ENCODE assay signal across 22 cellular contexts in the genomic region with DNA sequence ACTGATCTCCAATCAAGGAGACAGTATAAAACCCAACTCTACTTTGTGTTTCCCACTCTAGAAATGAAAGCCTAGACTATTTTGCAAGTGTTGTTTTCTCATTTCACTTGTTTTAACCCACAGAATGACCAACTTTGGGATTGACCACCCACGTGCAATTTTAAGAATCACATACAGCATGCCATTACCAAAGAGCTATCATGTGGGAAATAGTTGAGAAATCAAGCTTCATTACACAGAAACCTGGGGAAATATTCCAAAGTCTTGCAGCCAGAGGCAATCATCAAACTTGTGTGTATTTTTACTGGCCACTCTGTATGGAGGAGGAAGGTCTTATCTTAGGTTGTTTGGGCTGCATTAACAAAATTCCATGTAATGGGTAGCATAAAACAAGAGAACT.
"Had no signal": no experiment of that assay in that cellular context is flagged by ENCODE, and none has a peak within 500 bp of the region (broad histone marks: within the 10 kb centered on the region; RNA-seq: fewer than 3 reads in every experiment).

No MANE protein-coding gene starts in this region.

- H3K9ac ChIP-seq: parathyroid adenoma had no signal

- H3K36me3 ChIP-seq: esophagus squamous epithelium, neutrophil, right atrium auricular region, sigmoid colon, spleen, tibial artery had no signal

- H3K27ac ChIP-seq: coronary artery, esophagus squamous epithelium, neutrophil, parathyroid adenoma, right atrium auricular region, sigmoid colon, skin epidermis, spleen, testis, tibial artery had no signal

- ATAC-seq: left lobe of liver; mucosa of descending colon; natural killer cell treated with Interleukin-12 subunit alpha and Interleukin-12 subunit beta and Interleukin-15 and Interleukin-18, amount 100 ng/mL, for 72 hours; stimulated activated naive B cell treated with anti-CD40 and anti-IgM and Interleukin-4, amounts not matched to agents 10 μg/mL and 1 μg/mL and 100 μg/mL, for 72 hours had no signal

- H2AFZ ChIP-seq: parathyroid adenoma had no signal

- DNase-seq: dermis blood vessel endothelial cell; effector memory CD4-positive, alpha-beta T cell; erythroblast; esophagus squamous epithelium; hypothalamus; immature natural killer cell; mucosa of descending colon; naive B cell; sigmoid colon; spleen; stimulated activated CD4-positive, alpha-beta T cell treated with anti-CD3 and anti-CD28 coated beads, Interleukin-4, amount 100 ng/mL, for 4 hours; stimulated activated naive B cell treated with anti-CD40 and anti-IgM and Interleukin-4, amounts not matched to agents 10 μg/mL and 1 μg/mL and 100 μg/mL, for 72 hours; testis; tibial artery had no signal

- H3K79me2 ChIP-seq: parathyroid adenoma had no signal

- H3K4me3 ChIP-seq: coronary artery, esophagus squamous epithelium, lung, mucosa of descending colon, right atrium auricular region, sigmoid colon, skin epidermis, spleen, testis, tibial artery had no signal

- H3K9me3 ChIP-seq: esophagus squamous epithelium, mucosa of descending colon, neutrophil, right atrium auricular region, sigmoid colon, testis, tibial artery had no signal

- H3K4me1 ChIP-seq: esophagus squamous epithelium, parathyroid adenoma, right atrium auricular region, sigmoid colon, spleen, testis, tibial artery had no signal

- H3K27me3 ChIP-seq: esophagus squamous epithelium, neutrophil, right atrium auricular region, sigmoid colon, spleen, testis, tibial artery had no signal
